ENCODE assay signal across 8 cellular contexts in genomic region chrX:74293343-74293946, GRCh38. TPM values are rescaled to one million over a fixed set of nuclear protein-coding genes. Genes with fewer than 3 reads are reported as not detected.
DNase-seq lines count a peak whose midpoint lies in the region; ATAC-seq and TF ChIP-seq lines count a peak whose summit lies in the region.

No MANE protein-coding gene starts in this region.

- intact Hi-C loops in natural killer cell (cut with micrococcal nuclease), result loop anchor here (5.0 kb wide), 1 partner anchor 319 kb away; the partner anchor contains the start of gene RLIM

- H3K27ac Mint-ChIP-seq in activated T-helper 17 cell treated with anti-CD3 and anti-CD28 coated beads, Interleukin-2, amount 50 U/mL, for 72 hours, result peak overlapping the region; percentile 98
- H3K27ac Mint-ChIP-seq in natural killer cell, result peak overlapping the region; percentile 69 to 97
- peak overlapping the region; percentile 95 for H3K27ac Mint-ChIP-seq in stimulated activated memory B cell treated with anti-CD40 and anti-IgM and Interleukin-4, amounts not matched to agents 10 μg/mL and 1 μg/mL and 100 μg/mL, for 72 hours

- peaks cover 43% of the 10 kb centered on the region for H3K36me3 Mint-ChIP-seq in activated T-helper 17 cell treated with anti-CD3 and anti-CD28 coated beads, Interleukin-2, amount 50 U/mL, for 72 hours (ENCODE audit: low read depth)
- no peaks in the 10 kb centered on the region for H3K36me3 Mint-ChIP-seq in natural killer cell
- H3K36me3 Mint-ChIP-seq in stimulated activated memory B cell treated with anti-CD40 and anti-IgM and Interleukin-4, amounts not matched to agents 10 μg/mL and 1 μg/mL and 100 μg/mL, for 72 hours, result peaks cover 5% of the 10 kb centered on the region

- no peaks in the 10 kb centered on the region for H3K27me3 Mint-ChIP-seq in activated T-helper 17 cell treated with anti-CD3 and anti-CD28 coated beads, Interleukin-2, amount 50 U/mL, for 72 hours
- peaks cover 0 to 5% of the 10 kb centered on the region in 2 donors for H3K27me3 Mint-ChIP-seq in natural killer cell (ENCODE audit: low read depth in 2 of 2)
- H3K27me3 Mint-ChIP-seq in stimulated activated memory B cell treated with anti-CD40 and anti-IgM and Interleukin-4, amounts not matched to agents 10 μg/mL and 1 μg/mL and 100 μg/mL, for 72 hours, result no peaks in the 10 kb centered on the region

- DNase-seq in LHCN-M2 (ENCODE audit: low read depth) (peak; percentile 70), RPMI8226 (peak; percentile 68), fibroblast of peridontal ligament (ENCODE audit: extremely low read depth) (peak; percentile 75), natural killer cell (peak; percentile 21)

- peak; percentile 47 for ATAC-seq in GM18511 (IDR thresholded peaks at IDR 0.05; ENCODE audit: unreplicated experiment)
- peak; percentile 55 for ATAC-seq in activated T-helper 17 cell treated with anti-CD3 and anti-CD28 coated beads, Interleukin-2, amount 50 U/mL, for 72 hours (replicated peaks)
- ATAC-seq in natural killer cell, result peak; percentile 25 to 45 (median 41)
- peak; percentile 63 for ATAC-seq in stimulated activated memory B cell treated with anti-CD40 and anti-IgM and Interleukin-4, amounts not matched to agents 10 μg/mL and 1 μg/mL and 100 μg/mL, for 72 hours
- ATAC-seq in HG03457 (IDR thresholded peaks at IDR 0.05; ENCODE audit: unreplicated experiment), result no peak

- no peak for TF ChIP-seq CTCF in natural killer cell (IDR thresholded peaks at IDR 0.05)

- H3K4me3 Mint-ChIP-seq in activated T-helper 17 cell treated with anti-CD3 and anti-CD28 coated beads, Interleukin-2, amount 50 U/mL, for 72 hours, result peak overlapping the region; percentile 96
- H3K4me3 Mint-ChIP-seq in natural killer cell, result peak overlapping the region; percentile 96
- H3K4me3 Mint-ChIP-seq in stimulated activated memory B cell treated with anti-CD40 and anti-IgM and Interleukin-4, amounts not matched to agents 10 μg/mL and 1 μg/mL and 100 μg/mL, for 72 hours, result peak overlapping the region; percentile 95

- H3K9me3 Mint-ChIP-seq in activated T-helper 17 cell treated with anti-CD3 and anti-CD28 coated beads, Interleukin-2, amount 50 U/mL, for 72 hours, result no peaks in the 10 kb centered on the region
- H3K9me3 Mint-ChIP-seq in natural killer cell, result no peaks in the 10 kb centered on the region
- no peaks in the 10 kb centered on the region for H3K9me3 Mint-ChIP-seq in stimulated activated memory B cell treated with anti-CD40 and anti-IgM and Interleukin-4, amounts not matched to agents 10 μg/mL and 1 μg/mL and 100 μg/mL, for 72 hours

- H3K4me1 Mint-ChIP-seq in activated T-helper 17 cell treated with anti-CD3 and anti-CD28 coated beads, Interleukin-2, amount 50 U/mL, for 72 hours, result peaks cover 9% of the 10 kb centered on the region
- H3K4me1 Mint-ChIP-seq in natural killer cell, result peaks cover 21 to 29% of the 10 kb centered on the region in 2 donors
- H3K4me1 Mint-ChIP-seq in stimulated activated memory B cell treated with anti-CD40 and anti-IgM and Interleukin-4, amounts not matched to agents 10 μg/mL and 1 μg/mL and 100 μg/mL, for 72 hours, result peaks cover 12% of the 10 kb centered on the region

RNA-seq across cellular contexts. Expression of gene ZCCHC13, which starts 10.5 kb away (rescaled TPM):
- not detected in 2 replicates for total RNA-seq in LHCN-M2 (2014; rRNA removed)
- polyA plus RNA-seq in LHCN-M2 (2012), result not detected
- total RNA-seq in activated T-helper 17 cell treated with anti-CD3 and anti-CD28 coated beads, Interleukin-2, amount 50 U/mL, for 72 hours, result not detected
- total RNA-seq in natural killer cell, result not detected

Comparison
In these comparisons a context has a peak if more than half of its experiments do, and no peak if none do; other contexts are left out.
1. DNase-seq: peak in every context shown above with its lines; median percentile 75 in fibroblast of peridontal ligament; 70 in LHCN-M2; 68 in RPMI8226; 21 in natural killer cell.